In genomic region chr21:23801292-23801691, GRCh38 we compare ENCODE assay signal across 26 cellular contexts.
A peak's percentile ranks its signal among the peaks of the same experiment; 100 is the strongest.
DNase-seq lines count a peak whose midpoint lies in the region; ATAC-seq lines count a peak whose summit lies in the region.
"Had no signal": no experiment of that assay in that cellular context is flagged by ENCODE, and none has a peak within 500 bp of the region (broad histone marks: within the 10 kb centered on the region; RNA-seq: fewer than 3 reads in every experiment).

No MANE protein-coding gene starts in this region.

- no peaks in the 10 kb centered on the region for H3K36me3 Mint-ChIP-seq in activated CD4-positive, alpha-beta T cell treated with anti-CD3 and anti-CD28 coated beads for 36 hours (ENCODE audit: low read depth)
- peaks cover 2% of the 10 kb centered on the region for H3K36me3 Mint-ChIP-seq in activated naive CD8-positive, alpha-beta T cell treated with anti-CD3 and anti-CD28 coated beads for 36 hours
- H3K36me3 Mint-ChIP-seq: CD4-positive, CD25-positive, alpha-beta regulatory T cell had no signal

- no peaks in the 10 kb centered on the region for H3K27me3 Mint-ChIP-seq in activated CD4-positive, alpha-beta T cell treated with anti-CD3 and anti-CD28 coated beads for 36 hours
- no peaks in the 10 kb centered on the region for H3K27me3 Mint-ChIP-seq in stimulated activated naive CD8-positive, alpha-beta T cell treated with anti-CD3 and anti-CD28 coated beads, Interleukin-15, amount 100 ng/mL, for 72 hours
- no peaks in the 10 kb centered on the region for H3K27me3 Mint-ChIP-seq in activated naive CD8-positive, alpha-beta T cell treated with anti-CD3 and anti-CD28 coated beads for 36 hours
- H3K27me3 Mint-ChIP-seq: CD4-positive, CD25-positive, alpha-beta regulatory T cell had no signal

- no peaks in the 10 kb centered on the region for H3K4me1 Mint-ChIP-seq in activated CD4-positive, alpha-beta T cell treated with anti-CD3 and anti-CD28 coated beads for 36 hours
- H3K4me1 Mint-ChIP-seq in stimulated activated naive CD8-positive, alpha-beta T cell treated with anti-CD3 and anti-CD28 coated beads, Interleukin-15, amount 100 ng/mL, for 72 hours: peaks cover 5% of the 10 kb centered on the region
- H3K4me1 Mint-ChIP-seq in activated naive CD8-positive, alpha-beta T cell treated with anti-CD3 and anti-CD28 coated beads for 36 hours: peaks cover 5% of the 10 kb centered on the region
- H3K4me1 Mint-ChIP-seq: CD4-positive, CD25-positive, alpha-beta regulatory T cell had no signal

- H3K9me3 Mint-ChIP-seq in activated CD4-positive, alpha-beta T cell treated with anti-CD3 and anti-CD28 coated beads for 36 hours (ENCODE audit: low read depth): peaks cover 6% of the 10 kb centered on the region
- peaks cover 7 to 14% of the 10 kb centered on the region in 2 donors for H3K9me3 Mint-ChIP-seq in stimulated activated naive CD8-positive, alpha-beta T cell treated with anti-CD3 and anti-CD28 coated beads, Interleukin-15, amount 100 ng/mL, for 72 hours
- peaks cover 7% of the 10 kb centered on the region for H3K9me3 Mint-ChIP-seq in activated naive CD8-positive, alpha-beta T cell treated with anti-CD3 and anti-CD28 coated beads for 36 hours

- intact Hi-C loops in activated CD4-positive, alpha-beta T cell treated with anti-CD3 and anti-CD28 coated beads for 36 hours (cut with DNase I, micrococcal nuclease): no loop called here

- H3K27ac Mint-ChIP-seq in activated CD4-positive, alpha-beta T cell treated with anti-CD3 and anti-CD28 coated beads for 36 hours: no peak overlapping the region
- no peak overlapping the region for H3K27ac Mint-ChIP-seq in stimulated activated naive CD8-positive, alpha-beta T cell treated with anti-CD3 and anti-CD28 coated beads, Interleukin-15, amount 100 ng/mL, for 72 hours
- peak overlapping the region; percentile 54 for H3K27ac Mint-ChIP-seq in activated naive CD8-positive, alpha-beta T cell treated with anti-CD3 and anti-CD28 coated beads for 36 hours
- H3K27ac Mint-ChIP-seq: HFFc6 had no signal

- POLR2A ChIA-PET in activated CD4-positive, alpha-beta T cell treated with anti-CD3 and anti-CD28 coated beads for 36 hours (lab: Charles Lee): no interaction called here

- no peak overlapping the region for H3K4me3 Mint-ChIP-seq in activated CD4-positive, alpha-beta T cell treated with anti-CD3 and anti-CD28 coated beads for 36 hours
- no peak overlapping the region for H3K4me3 Mint-ChIP-seq in stimulated activated naive CD8-positive, alpha-beta T cell treated with anti-CD3 and anti-CD28 coated beads, Interleukin-15, amount 100 ng/mL, for 72 hours
- no peak overlapping the region for H3K4me3 Mint-ChIP-seq in activated naive CD8-positive, alpha-beta T cell treated with anti-CD3 and anti-CD28 coated beads for 36 hours
- H3K4me3 Mint-ChIP-seq: CD4-positive, CD25-positive, alpha-beta regulatory T cell; HFFc6 had no signal

- CTCF ChIA-PET in activated CD4-positive, alpha-beta T cell treated with anti-CD3 and anti-CD28 coated beads for 36 hours (lab: Charles Lee): no interaction called here

- DNase-seq in activated CD4-positive, alpha-beta T cell treated with anti-CD3 and anti-CD28 coated beads for 36 hours: peak; percentile 11
- no peak for DNase-seq in activated CD4-positive, alpha-beta T cell treated with anti-CD3 and anti-CD28 coated beads for 4 hours
- no peak for DNase-seq in stimulated activated naive CD8-positive, alpha-beta T cell treated with anti-CD3 and anti-CD28 coated beads, Interleukin-15, amount 100 ng/mL, for 72 hours
- no peak for DNase-seq in stimulated activated naive CD8-positive, alpha-beta T cell treated with anti-CD3 and anti-CD28 coated beads, Interleukin-15, Interleukin-2, amounts not matched to agents 100 U/mL and 50 U/mL, for 24 hours
- no peak for DNase-seq in activated naive CD8-positive, alpha-beta T cell treated with anti-CD3 and anti-CD28 coated beads for 36 hours
- DNase-seq in globus pallidus (ENCODE audit: low spot score): no peak
- DNase-seq in GDM1 (lab: John Stamatoyannopoulos, UW): no peak
- DNase-seq: CD4-positive, CD25-positive, alpha-beta regulatory T cell; DMS53; GOT3; HFFc6; MG63; NCI-H1048; NCI-H1417; NCI-H1694; NCI-H2029 treated with DMSO at 0.1 percent for 48 hours; NCI-H446 treated with DMSO at 0.1 percent for 48 hours; NCI-H526; NCI-H82; NK-92 treated with Interleukin-12 subunit alpha and Interleukin-12 subunit beta, amount 100 ng/mL, for 24 hours; PC-9; SJCRH30 had no signal

- ATAC-seq in activated CD4-positive, alpha-beta T cell treated with anti-CD3 and anti-CD28 coated beads for 36 hours: no peak
- ATAC-seq in stimulated activated naive CD8-positive, alpha-beta T cell treated with anti-CD3 and anti-CD28 coated beads, Interleukin-15, amount 100 ng/mL, for 72 hours: peak; percentile 46
- ATAC-seq in stimulated activated naive CD8-positive, alpha-beta T cell treated with anti-CD3 and anti-CD28 coated beads, Interleukin-15, Interleukin-2, amounts not matched to agents 100 U/mL and 50 U/mL, for 24 hours: no peak
- ATAC-seq in GM18858 (IDR thresholded peaks at IDR 0.05; ENCODE audit: unreplicated experiment): no peak
- ATAC-seq: GM12878, HepG2, Right ventricle myocardium inferior had no signal
